1 cellular context compared by ENCODE assay signal in the genomic region with DNA sequence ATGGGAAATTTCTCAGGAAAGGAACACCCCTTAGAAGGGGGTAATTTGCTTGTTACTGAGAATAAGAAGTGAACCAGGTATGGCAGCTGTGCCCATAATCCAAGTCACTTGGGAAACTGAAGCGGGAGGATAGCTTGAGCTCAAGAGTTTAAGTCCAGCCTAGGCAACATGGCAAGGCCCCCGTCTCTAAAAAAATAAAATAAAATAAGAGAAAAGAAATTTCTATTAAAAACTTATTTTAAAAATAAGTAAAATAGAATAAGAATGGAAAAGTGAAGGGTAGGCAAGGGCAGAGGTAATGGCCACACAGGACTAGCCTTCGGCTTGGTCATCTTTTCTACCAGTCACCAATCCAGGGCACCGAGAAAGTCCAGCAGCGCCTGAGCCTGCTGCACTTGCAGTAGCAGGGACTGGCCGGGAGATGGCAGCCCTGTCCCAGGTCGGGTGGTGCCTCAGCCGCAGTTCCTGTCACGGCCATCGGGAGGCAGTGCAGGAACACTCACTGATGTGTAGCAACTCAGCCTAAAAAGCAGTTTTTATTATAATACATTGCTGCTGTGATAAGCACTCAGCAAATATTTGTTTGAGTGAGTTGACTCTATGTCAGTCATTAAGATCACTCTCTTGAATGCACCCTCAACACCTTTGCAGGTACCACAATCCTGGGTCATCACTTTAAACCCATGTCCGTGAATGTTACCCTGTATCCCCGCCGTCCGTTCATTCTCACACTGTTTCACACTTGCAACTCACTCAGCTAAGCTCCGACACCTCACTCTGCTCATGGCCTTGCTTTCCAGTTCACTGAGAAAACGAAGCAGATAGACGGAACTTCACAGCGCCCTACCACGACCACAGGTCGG.
TF ChIP-seq lines count a peak whose summit lies in the region.

No MANE protein-coding gene starts in this region.

TF ChIP-seq in HepG2, 621 proteins besides CTCF, POLR2A, EP300 and RAD21 (continued from another document and continues in another):
- TF ChIP-seq, protein P1, sequence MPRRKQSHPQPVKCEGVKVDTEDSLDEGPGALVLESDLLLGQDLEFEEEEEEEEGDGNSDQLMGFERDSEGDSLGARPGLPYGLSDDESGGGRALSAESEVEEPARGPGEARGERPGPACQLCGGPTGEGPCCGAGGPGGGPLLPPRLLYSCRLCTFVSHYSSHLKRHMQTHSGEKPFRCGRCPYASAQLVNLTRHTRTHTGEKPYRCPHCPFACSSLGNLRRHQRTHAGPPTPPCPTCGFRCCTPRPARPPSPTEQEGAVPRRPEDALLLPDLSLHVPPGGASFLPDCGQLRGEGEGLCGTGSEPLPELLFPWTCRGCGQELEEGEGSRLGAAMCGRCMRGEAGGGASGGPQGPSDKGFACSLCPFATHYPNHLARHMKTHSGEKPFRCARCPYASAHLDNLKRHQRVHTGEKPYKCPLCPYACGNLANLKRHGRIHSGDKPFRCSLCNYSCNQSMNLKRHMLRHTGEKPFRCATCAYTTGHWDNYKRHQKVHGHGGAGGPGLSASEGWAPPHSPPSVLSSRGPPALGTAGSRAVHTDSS (CRISPR knock-in tag; conservative IDR thresholded peaks at IDR 0.05): no peak
- TF ChIP-seq DRAP1 (CRISPR knock-in tag; IDR thresholded peaks at IDR 0.05) (peak; percentile 53; the same call in 1 of the 2 replicates), PHF21A (CRISPR knock-in tag; IDR thresholded peaks at IDR 0.05) (no peak), JUND (CRISPR knock-in tag; IDR thresholded peaks at IDR 0.05) (no peak), RXRB (CRISPR knock-in tag; IDR thresholded peaks at IDR 0.05; ENCODE audit: borderline replicate concordance) (peak; percentile 61; the same call in 1 of the 2 replicates), MTF1 (CRISPR knock-in tag; IDR thresholded peaks at IDR 0.05) (no peak), PLRG1 (conservative IDR thresholded peaks at IDR 0.05) (no peak), YEATS2 (CRISPR knock-in tag; IDR thresholded peaks at IDR 0.05; ENCODE audit: borderline replicate concordance) (peak; percentile 71; the same call in 1 of the 2 replicates), ZFP41 (CRISPR knock-in tag; IDR thresholded peaks at IDR 0.05; ENCODE audit: borderline replicate concordance) (no peak), NCOA2 (CRISPR knock-in tag; IDR thresholded peaks at IDR 0.05) (peak; percentile 41), MIXL1 (CRISPR knock-in tag; IDR thresholded peaks at IDR 0.05) (peak; percentile 62; the same call in 1 of the 2 replicates), SMAD9 (CRISPR knock-in tag; IDR thresholded peaks at IDR 0.05) (0 out of 2 replicates have a peak, but pooled peaks have one; percentile 56), MIER3 (CRISPR knock-in tag; IDR thresholded peaks at IDR 0.05; ENCODE audit: borderline replicate concordance) (0 out of 2 replicates have a peak, but pooled peaks have one; percentile 46), KDM2A (CRISPR knock-in tag; IDR thresholded peaks at IDR 0.05; ENCODE audit: borderline replicate concordance, low read depth) (peak; percentile 93), ZNF256 (CRISPR knock-in tag; conservative IDR thresholded peaks at IDR 0.05) (no peak), ZNF768 (CRISPR knock-in tag; IDR thresholded peaks at IDR 0.05) (peak; percentile 48; the same call in 1 of the 2 replicates), RELA (CRISPR knock-in tag; IDR thresholded peaks at IDR 0.05) (0 out of 2 replicates have a peak, but pooled peaks have one; percentile 3), POLR2G (IDR thresholded peaks at IDR 0.05; ENCODE audit: low read depth, low read length) (no peak), KDM3A (CRISPR knock-in tag; IDR thresholded peaks at IDR 0.05; ENCODE audit: low read depth) (peak; percentile 81; the same call in 1 of the 2 replicates), YEATS4 (CRISPR knock-in tag; IDR thresholded peaks at IDR 0.05; ENCODE audit: borderline replicate concordance) (no peak), MLLT10 (CRISPR knock-in tag; IDR thresholded peaks at IDR 0.05) (no peak), ZNF512B (CRISPR knock-in tag; IDR thresholded peaks at IDR 0.05; ENCODE audit: borderline replicate concordance) (peak; percentile 98; the same call in 1 of the 2 replicates), ZNF296 (CRISPR knock-in tag; conservative IDR thresholded peaks at IDR 0.05) (no peak), NFE2 (CRISPR knock-in tag; IDR thresholded peaks at IDR 0.05) (no peak), MEIS1 (CRISPR knock-in tag; IDR thresholded peaks at IDR 0.05; ENCODE audit: borderline replicate concordance) (peak; percentile 34; the same call in 1 of the 2 replicates), NFIC (IDR thresholded peaks at IDR 0.05; ENCODE audit: low read length) (no peak), AGO2 (optimal IDR thresholded peaks at IDR 0.05; ENCODE audit: low read depth, low read length) (no peak), ZFP90 (CRISPR knock-in tag; IDR thresholded peaks at IDR 0.05; ENCODE audit: borderline replicate concordance) (no peak), MTERF4 (CRISPR knock-in tag; IDR thresholded peaks at IDR 0.05) (no peak), ZMAT3 (CRISPR knock-in tag; conservative IDR thresholded peaks at IDR 0.05) (0 out of 2 replicates have a peak, but pooled peaks have one; percentile 54), FOXO1 (CRISPR knock-in tag; IDR thresholded peaks at IDR 0.05) (peak; percentile 66), FOXC1 (CRISPR knock-in tag; IDR thresholded peaks at IDR 0.05; ENCODE audit: borderline replicate concordance) (peak; percentile 67; the same call in 1 of the 2 replicates), ZNF230 (CRISPR knock-in tag; IDR thresholded peaks at IDR 0.05) (0 out of 2 replicates have a peak, but pooled peaks have one; percentile 41), NR2F6 (IDR thresholded peaks at IDR 0.05) (no peak), NR2F6 (CRISPR knock-in tag; IDR thresholded peaks at IDR 0.05) (peak; percentile 64; the same call in 1 of the 2 replicates), ZNF232 (CRISPR knock-in tag; IDR thresholded peaks at IDR 0.05; ENCODE audit: borderline replicate concordance) (peak; percentile 53; the same call in 1 of the 2 replicates), ZSCAN21 (CRISPR knock-in tag; IDR thresholded peaks at IDR 0.05; ENCODE audit: borderline replicate concordance) (peak; percentile 83; the same call in 1 of the 2 replicates)
- TF ChIP-seq, protein P2, sequence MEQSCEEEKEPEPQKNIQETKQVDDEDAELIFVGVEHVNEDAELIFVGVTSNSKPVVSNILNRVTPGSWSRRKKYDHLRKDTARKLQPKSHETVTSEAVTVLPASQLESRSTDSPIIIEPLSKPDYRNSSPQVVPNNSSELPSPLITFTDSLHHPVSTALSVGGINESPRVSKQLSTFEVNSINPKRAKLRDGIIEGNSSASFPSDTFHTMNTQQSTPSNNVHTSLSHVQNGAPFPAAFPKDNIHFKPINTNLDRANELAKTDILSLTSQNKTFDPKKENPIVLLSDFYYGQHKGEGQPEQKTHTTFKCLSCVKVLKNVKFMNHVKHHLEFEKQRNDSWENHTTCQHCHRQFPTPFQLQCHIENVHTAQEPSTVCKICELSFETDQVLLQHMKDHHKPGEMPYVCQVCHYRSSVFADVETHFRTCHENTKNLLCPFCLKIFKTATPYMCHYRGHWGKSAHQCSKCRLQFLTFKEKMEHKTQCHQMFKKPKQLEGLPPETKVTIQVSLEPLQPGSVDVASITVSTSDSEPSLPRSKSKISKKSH (CRISPR knock-in tag; IDR thresholded peaks at IDR 0.05; ENCODE audit: borderline replicate concordance): peak; percentile 74; the same call in 1 of the 2 replicates
- TF ChIP-seq, protein P3, sequence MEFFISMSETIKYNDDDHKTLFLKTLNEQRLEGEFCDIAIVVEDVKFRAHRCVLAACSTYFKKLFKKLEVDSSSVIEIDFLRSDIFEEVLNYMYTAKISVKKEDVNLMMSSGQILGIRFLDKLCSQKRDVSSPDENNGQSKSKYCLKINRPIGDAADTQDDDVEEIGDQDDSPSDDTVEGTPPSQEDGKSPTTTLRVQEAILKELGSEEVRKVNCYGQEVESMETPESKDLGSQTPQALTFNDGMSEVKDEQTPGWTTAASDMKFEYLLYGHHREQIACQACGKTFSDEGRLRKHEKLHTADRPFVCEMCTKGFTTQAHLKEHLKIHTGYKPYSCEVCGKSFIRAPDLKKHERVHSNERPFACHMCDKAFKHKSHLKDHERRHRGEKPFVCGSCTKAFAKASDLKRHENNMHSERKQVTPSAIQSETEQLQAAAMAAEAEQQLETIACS (CRISPR knock-in tag; IDR thresholded peaks at IDR 0.05): no peak
- TF ChIP-seq, protein P4, sequence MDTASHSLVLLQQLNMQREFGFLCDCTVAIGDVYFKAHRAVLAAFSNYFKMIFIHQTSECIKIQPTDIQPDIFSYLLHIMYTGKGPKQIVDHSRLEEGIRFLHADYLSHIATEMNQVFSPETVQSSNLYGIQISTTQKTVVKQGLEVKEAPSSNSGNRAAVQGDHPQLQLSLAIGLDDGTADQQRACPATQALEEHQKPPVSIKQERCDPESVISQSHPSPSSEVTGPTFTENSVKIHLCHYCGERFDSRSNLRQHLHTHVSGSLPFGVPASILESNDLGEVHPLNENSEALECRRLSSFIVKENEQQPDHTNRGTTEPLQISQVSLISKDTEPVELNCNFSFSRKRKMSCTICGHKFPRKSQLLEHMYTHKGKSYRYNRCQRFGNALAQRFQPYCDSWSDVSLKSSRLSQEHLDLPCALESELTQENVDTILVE (CRISPR knock-in tag; IDR thresholded peaks at IDR 0.05): peak; percentile 73; the same call in 1 of the 2 replicates
- TF ChIP-seq, protein P5, sequence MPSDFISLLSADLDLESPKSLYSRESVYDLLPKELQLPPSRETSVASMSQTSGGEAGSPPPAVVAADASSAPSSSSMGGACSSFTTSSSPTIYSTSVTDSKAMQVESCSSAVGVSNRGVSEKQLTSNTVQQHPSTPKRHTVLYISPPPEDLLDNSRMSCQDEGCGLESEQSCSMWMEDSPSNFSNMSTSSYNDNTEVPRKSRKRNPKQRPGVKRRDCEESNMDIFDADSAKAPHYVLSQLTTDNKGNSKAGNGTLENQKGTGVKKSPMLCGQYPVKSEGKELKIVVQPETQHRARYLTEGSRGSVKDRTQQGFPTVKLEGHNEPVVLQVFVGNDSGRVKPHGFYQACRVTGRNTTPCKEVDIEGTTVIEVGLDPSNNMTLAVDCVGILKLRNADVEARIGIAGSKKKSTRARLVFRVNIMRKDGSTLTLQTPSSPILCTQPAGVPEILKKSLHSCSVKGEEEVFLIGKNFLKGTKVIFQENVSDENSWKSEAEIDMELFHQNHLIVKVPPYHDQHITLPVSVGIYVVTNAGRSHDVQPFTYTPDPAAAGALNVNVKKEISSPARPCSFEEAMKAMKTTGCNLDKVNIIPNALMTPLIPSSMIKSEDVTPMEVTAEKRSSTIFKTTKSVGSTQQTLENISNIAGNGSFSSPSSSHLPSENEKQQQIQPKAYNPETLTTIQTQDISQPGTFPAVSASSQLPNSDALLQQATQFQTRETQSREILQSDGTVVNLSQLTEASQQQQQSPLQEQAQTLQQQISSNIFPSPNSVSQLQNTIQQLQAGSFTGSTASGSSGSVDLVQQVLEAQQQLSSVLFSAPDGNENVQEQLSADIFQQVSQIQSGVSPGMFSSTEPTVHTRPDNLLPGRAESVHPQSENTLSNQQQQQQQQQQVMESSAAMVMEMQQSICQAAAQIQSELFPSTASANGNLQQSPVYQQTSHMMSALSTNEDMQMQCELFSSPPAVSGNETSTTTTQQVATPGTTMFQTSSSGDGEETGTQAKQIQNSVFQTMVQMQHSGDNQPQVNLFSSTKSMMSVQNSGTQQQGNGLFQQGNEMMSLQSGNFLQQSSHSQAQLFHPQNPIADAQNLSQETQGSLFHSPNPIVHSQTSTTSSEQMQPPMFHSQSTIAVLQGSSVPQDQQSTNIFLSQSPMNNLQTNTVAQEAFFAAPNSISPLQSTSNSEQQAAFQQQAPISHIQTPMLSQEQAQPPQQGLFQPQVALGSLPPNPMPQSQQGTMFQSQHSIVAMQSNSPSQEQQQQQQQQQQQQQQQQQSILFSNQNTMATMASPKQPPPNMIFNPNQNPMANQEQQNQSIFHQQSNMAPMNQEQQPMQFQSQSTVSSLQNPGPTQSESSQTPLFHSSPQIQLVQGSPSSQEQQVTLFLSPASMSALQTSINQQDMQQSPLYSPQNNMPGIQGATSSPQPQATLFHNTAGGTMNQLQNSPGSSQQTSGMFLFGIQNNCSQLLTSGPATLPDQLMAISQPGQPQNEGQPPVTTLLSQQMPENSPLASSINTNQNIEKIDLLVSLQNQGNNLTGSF (CRISPR knock-in tag; IDR thresholded peaks at IDR 0.05): no peak
